8 cellular contexts compared by ENCODE assay signal in the genomic region with DNA sequence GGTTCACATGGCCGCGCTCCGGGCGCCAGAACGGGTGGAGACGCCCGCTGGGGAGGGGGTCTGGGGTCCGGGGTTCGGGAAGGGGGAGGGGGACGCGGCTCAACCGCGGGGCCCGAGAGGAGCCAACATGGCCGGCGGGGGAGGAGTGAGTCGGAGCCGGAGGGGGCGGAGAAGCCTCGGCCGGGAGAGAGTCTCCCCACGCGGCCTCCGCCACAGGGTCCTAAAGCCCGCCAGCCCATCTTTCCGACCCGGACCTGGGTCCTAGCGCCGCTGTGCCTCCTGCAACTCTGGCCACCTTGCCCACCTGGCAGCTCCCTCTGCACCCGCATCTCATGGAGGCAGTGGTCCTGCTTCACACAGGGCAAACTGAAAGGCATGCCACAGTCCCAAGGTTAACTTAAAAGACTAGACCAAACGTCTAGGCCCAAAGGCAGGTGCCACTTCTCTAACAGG. TPM values are rescaled to one million over a fixed set of nuclear protein-coding genes. Genes with fewer than 3 reads are reported as not detected.
DNase-seq lines count a peak whose midpoint lies in the region; ATAC-seq and TF ChIP-seq lines count a peak whose summit lies in the region.

A gene (minus strand): TSS at position 147 of the 453 bp plus-strand sequence. CDS start 12,796 bp downstream, outside the sequence.

- BruUV-seq in Panc1 (replicated peaks; lab: Mats Ljungman, UMichigan), result no TSS peak

- TF ChIP-seq CTCF in Panc1 (IDR thresholded peaks at IDR 0.05) (no peak), epithelial cell of proximal tubule (conservative IDR thresholded peaks at IDR 0.05; ENCODE audit: low read depth, low read length) (no peak), mucosa of descending colon (IDR thresholded peaks at IDR 0.05) (no peak)

- H3K36me3 ChIP-seq in Panc1 (ENCODE audit: control insufficient read depth, insufficient read depth, low read length) (peaks cover 6% of the 10 kb centered on the region), mucosa of descending colon (ENCODE audit: low read depth) (no peaks in the 10 kb centered on the region)

- in situ Hi-C loops in Panc1 (cut with HindIII; ENCODE audit: low pct_unique_long_range_greater_than_20kb, low sequenced_read_pairs), result no loop called here

- DNase-seq in DMS 273 treated with DMSO at 0.1 percent for 48 hours (lab: John Stamatoyannopoulos, UW) (peak; percentile 35), Panc1 (ENCODE audit: low read depth, low spot score) (no peak), epithelial cell of proximal tubule (ENCODE audit: low read depth) (no peak), mucosa of descending colon (peak; percentile 92 to 96 (median 94))
- peak; percentile 72 for DNase-seq in Jurkat, Clone E6-1 (ENCODE audit: low read depth, low spot score)
- DNase-seq in activated T-cell treated with anti-CD3 and anti-CD28 coated beads, Interleukin-2, amount 50 U/mL, for 1 hour, result peak; percentile 83
- DNase-seq in stimulated activated CD8-positive, alpha-beta memory T cell treated with anti-CD3 and anti-CD28 coated beads, Interleukin-4, amount 100 ng/mL, for 1 hour (ENCODE audit: low read depth in 2 of 2, low spot score in 1 of 2), result peak; percentile 70 to 76

- POLR2A ChIA-PET in Panc1 (lab: Charles Lee), result no interaction called here

- ATAC-seq in GM21576 (IDR thresholded peaks at IDR 0.05; ENCODE audit: unreplicated experiment) (peak; percentile 52), Panc1 (peak; percentile 82), mucosa of descending colon (peak; percentile 78)

- intact Hi-C loops in Panc1 (cut with micrococcal nuclease; ENCODE audit: unreplicated experiment), result no loop called here
- intact Hi-C loops in mucosa of descending colon (cut with DNase I, micrococcal nuclease), result loop anchor here in 1 of 2 donors (5.0 to 10.0 kb wide), 2 partner anchors 57 to 105 kb away; a partner anchor contains a TSS

- H3K27me3 ChIP-seq in Panc1 (ENCODE audit: control insufficient read depth, insufficient read depth, low read length), result no peaks in the 10 kb centered on the region

- CTCF ChIA-PET in Panc1 (lab: Charles Lee), result no interaction called here

- peaks cover 41% of the 10 kb centered on the region for H3K4me1 ChIP-seq in Panc1 (ENCODE audit: control insufficient read depth, insufficient read depth, low read length)
- peaks cover 41% of the 10 kb centered on the region for H3K4me1 ChIP-seq in mucosa of descending colon (ENCODE audit: low read depth)

- peak within 1 kb of the TSS; percentile 97 for H3K4me3 ChIP-seq in Jurkat, Clone E6-1 (ENCODE audit: low read length)
- H3K4me3 ChIP-seq in Panc1 (ENCODE audit: low read depth in 2 of 2, low read length in 2 of 2), result peak within 1 kb of the TSS; percentile 96 to 99
- peak within 1 kb of the TSS; percentile 67 for H3K4me3 ChIP-seq in epithelial cell of proximal tubule (ENCODE audit: low read depth, low read length)
- peak within 1 kb of the TSS; percentile 96 for H3K4me3 ChIP-seq in mucosa of descending colon

- H3K9me3 ChIP-seq in Panc1 (ENCODE audit: control insufficient read depth, insufficient read depth, low read depth, low read length), result no peaks in the 10 kb centered on the region
- H3K9me3 ChIP-seq in mucosa of descending colon, result no peaks in the 10 kb centered on the region

- peak within 1 kb of the TSS; percentile 96 for H3K27ac ChIP-seq in Panc1 (ENCODE audit: low read length)

RNA-seq across cellular contexts. Expression of the gene that starts here (rescaled TPM):
- polyA plus RNA-seq in Jurkat, Clone E6-1 (2012; ENCODE audit: insufficient read depth, insufficient read length), result 35.9 TPM
- total RNA-seq in Panc1 (2021; ENCODE audit: unreplicated experiment), result 131 TPM
- polyA plus RNA-seq in Panc1 (2012; ENCODE audit: insufficient read length), result 77.0 TPM
- 41.5 and 43.1 TPM in 2 replicates for total RNA-seq in epithelial cell of proximal tubule
- total RNA-seq in mucosa of descending colon, result 100 to 1,000 TPM; 109 to 144 (median 110) TPM

Comparison
In these comparisons a context has a peak if more than half of its experiments do, and no peak if none do; other contexts are left out.
1. DNase-seq: peak in DMS 273 treated with DMSO at 0.1 percent for 48 hours (single experiment), Jurkat, Clone E6-1 (single experiment), activated T-cell treated with anti-CD3 and anti-CD28 coated beads, Interleukin-2, amount 50 U/mL, for 1 hour (single experiment), mucosa of descending colon (3 of 3) and stimulated activated CD8-positive, alpha-beta memory T cell treated with anti-CD3 and anti-CD28 coated beads, Interleukin-4, amount 100 ng/mL, for 1 hour (2 of 2); none in Panc1 (single experiment) and epithelial cell of proximal tubule (single experiment).
2. Peak in every context shown above with its lines, with median percentiles within 50 percentile points of each other: ATAC-seq and H3K4me3 ChIP-seq.